In the genomic region with DNA sequence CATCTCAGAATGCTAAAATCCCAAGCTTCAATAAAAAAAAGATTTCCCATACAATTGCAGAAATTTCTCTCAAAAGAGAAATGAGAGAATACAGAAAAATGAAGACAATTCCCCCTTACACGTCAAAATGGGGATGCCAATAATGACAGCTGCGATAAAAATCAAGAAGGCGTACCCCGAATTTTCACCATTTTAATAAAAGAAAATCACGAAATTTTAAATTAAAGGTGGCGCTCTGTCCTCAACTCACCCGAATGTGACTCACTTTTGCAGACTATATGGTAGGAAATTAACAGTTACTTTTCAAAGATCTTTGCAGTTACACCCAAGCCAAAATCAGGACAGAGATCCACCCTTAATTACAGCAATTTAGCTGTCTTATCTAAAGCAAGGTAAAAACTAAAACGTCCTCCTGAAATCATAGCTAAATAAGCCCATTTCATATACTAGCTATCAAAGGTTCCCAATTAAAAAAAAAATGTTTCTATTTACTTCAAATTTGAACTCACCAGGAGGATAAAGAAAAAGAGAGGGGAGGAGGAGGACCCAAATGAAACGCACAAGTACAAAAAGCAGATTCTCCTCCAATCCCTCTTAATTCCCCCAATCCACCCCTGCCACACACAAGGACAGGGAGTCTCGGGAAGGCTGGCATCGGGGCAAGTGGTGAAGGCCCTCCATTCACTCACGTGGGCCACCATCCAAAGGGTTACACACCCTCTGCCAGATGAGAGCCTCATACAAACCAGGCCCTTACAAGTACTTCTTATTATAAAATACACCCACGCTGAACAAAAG, we compare ENCODE assay signal across 8 cellular contexts. TPM values are rescaled to one million over a fixed set of nuclear protein-coding genes. Genes with fewer than 3 reads are reported as not detected.
DNase-seq lines count a peak whose midpoint lies in the region; ATAC-seq and TF ChIP-seq lines count a peak whose summit lies in the region.

No MANE protein-coding gene starts in this region.

- no peaks in the 10 kb centered on the region for H3K27me3 ChIP-seq in brain microvascular endothelial cell (replicated peaks)

- TF ChIP-seq CTCF in brain microvascular endothelial cell (IDR thresholded peaks at IDR 0.05; ENCODE audit: low read depth, low read length, missing control alignments), result no peak
- TF ChIP-seq CTCF in type B pancreatic cell (conservative IDR thresholded peaks at IDR 0.05), result no peak

- H3K36me3 ChIP-seq in brain microvascular endothelial cell (replicated peaks), result no peaks in the 10 kb centered on the region

- H3K27me3 Mint-ChIP-seq in memory B cell, result no peaks in the 10 kb centered on the region
- peaks cover 5% of the 10 kb centered on the region for H3K27me3 Mint-ChIP-seq in type B pancreatic cell

- peak overlapping the region; percentile 96 for H3K27ac Mint-ChIP-seq in memory B cell
- H3K27ac Mint-ChIP-seq in type B pancreatic cell, result peak overlapping the region; percentile 96

- ATAC-seq in memory B cell (ENCODE audit: low read depth), result no peak
- ATAC-seq in esophagus mucosa, result no peak
- ATAC-seq in GM21737 (IDR thresholded peaks at IDR 0.05; ENCODE audit: unreplicated experiment), result no peak

- in situ Hi-C loops in brain microvascular endothelial cell (cut with HindIII; ENCODE audit: low pct_ligation_motif_present, low sequenced_read_pairs), result no loop called here

- H3K4me1 Mint-ChIP-seq in memory B cell (peaks cover 28% of the 10 kb centered on the region), type B pancreatic cell (ENCODE audit: unreplicated experiment) (peaks cover 35% of the 10 kb centered on the region)

- no peaks in the 10 kb centered on the region for H3K9me3 Mint-ChIP-seq in memory B cell
- H3K9me3 Mint-ChIP-seq in type B pancreatic cell, result no peaks in the 10 kb centered on the region

- no peak overlapping the region for H3K27ac ChIP-seq in brain microvascular endothelial cell

- DNase-seq in NCI-H82 (lab: John Stamatoyannopoulos, UW) (peak; percentile 66), NCI-H82 treated with DMSO at 0.1 percent for 48 hours (lab: John Stamatoyannopoulos, UW; ENCODE audit: unreplicated experiment) (no peak), NCI-H446 (lab: John Stamatoyannopoulos, UW) (peak; percentile 14 to 67), brain microvascular endothelial cell (no peak), memory B cell (ENCODE audit: low spot score in 2 of 2) (no peak), type B pancreatic cell (ENCODE audit: extremely low spot score, unreplicated experiment) (no peak)

- H3K4me3 Mint-ChIP-seq in memory B cell (peak overlapping the region; percentile 90), type B pancreatic cell (peak overlapping the region; percentile 98)

- H3K36me3 Mint-ChIP-seq in memory B cell (peaks cover 3% of the 10 kb centered on the region), type B pancreatic cell (no peaks in the 10 kb centered on the region)

- H3K4me3 ChIP-seq in brain microvascular endothelial cell (ENCODE audit: low read depth, low read length), result peak overlapping the region; percentile 83

RNA-seq across cellular contexts. Expression of a gene that starts 1.9 kb away (rescaled TPM):
- total RNA-seq in type B pancreatic cell (ENCODE audit: low replicate concordance), result 77.1 and 95.2 TPM in 2 replicates
- total RNA-seq in esophagus mucosa, result 13.9 TPM

Comparison
In these comparisons a context has a peak if more than half of its experiments do, and no peak if none do; other contexts are left out.
1. DNase-seq: peak in NCI-H82 (single experiment) and NCI-H446 (2 of 2); none in NCI-H82 treated with DMSO at 0.1 percent for 48 hours (single experiment), brain microvascular endothelial cell (single experiment), memory B cell (0 of 2) and type B pancreatic cell (single experiment).